Comparison of ENCODE assay signal across 1 cellular context in genomic region chr5:169770109-169770508, GRCh38.
A peak's percentile ranks its signal among the peaks of the same experiment; 100 is the strongest.
TF ChIP-seq lines count a peak whose summit lies in the region.

No MANE protein-coding gene starts in this region.

TF ChIP-seq in GM12878, 131 proteins besides CTCF, POLR2A, EP300 and RAD21 (continued from another document):
- TF ChIP-seq BACH1 (IDR thresholded peaks at IDR 0.05; ENCODE audit: borderline replicate concordance) = no peak
- TF ChIP-seq KAT2A (conservative IDR thresholded peaks at IDR 0.05; ENCODE audit: control insufficient read depth, low read depth, low read length) = no peak
- TF ChIP-seq ZNF384 (IDR thresholded peaks at IDR 0.05; ENCODE audit: borderline replicate concordance, low read depth, low read length) = peak; percentile 81
- 0 out of 2 replicates have a peak, but pooled peaks have one; percentile 8 for TF ChIP-seq RAD51 (IDR thresholded peaks at IDR 0.05)
